In the genomic region with DNA sequence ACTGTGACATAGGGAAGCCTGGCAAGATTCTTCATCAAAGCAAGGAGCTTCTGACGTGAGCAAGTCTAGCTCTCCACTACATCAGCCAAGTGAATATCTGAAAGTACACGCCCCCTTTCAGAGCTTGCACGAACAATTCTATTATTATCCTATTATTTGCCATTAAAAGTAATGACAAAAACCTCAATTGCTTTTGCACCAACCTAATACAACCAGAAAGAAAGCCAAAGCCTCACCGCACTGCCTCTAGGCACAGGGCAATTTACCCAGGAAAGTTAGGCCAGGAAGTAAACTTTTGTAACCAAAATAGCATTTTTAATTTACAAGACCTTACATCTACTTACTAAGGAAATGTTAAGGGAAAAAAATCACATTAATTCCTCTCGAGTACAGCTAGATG, we compare ENCODE assay signal across 27 cellular contexts. TPM values are rescaled to one million over a fixed set of nuclear protein-coding genes. Genes with fewer than 3 reads are reported as not detected.
A peak's percentile ranks its signal among the peaks of the same experiment; 100 is the strongest.
DNase-seq lines count a peak whose midpoint lies in the region; TF ChIP-seq lines count a peak whose summit lies in the region.
"Had no signal": no experiment of that assay in that cellular context is flagged by ENCODE, and none has a peak within 500 bp of the region (broad histone marks: within the 10 kb centered on the region; RNA-seq: fewer than 3 reads in every experiment).

No MANE protein-coding gene starts in this region.

- H3T11ph ChIP-seq in H9 (ENCODE audit: low read length) = no peak overlapping the region

- H3K4me1 Mint-ChIP-seq in H9 = peaks cover 21 to 27% of the 10 kb centered on the region in 2 experiments
- peaks cover 20% of the 10 kb centered on the region for H3K4me1 Mint-ChIP-seq in activated naive CD4-positive, alpha-beta T cell treated with anti-CD3 and anti-CD28 coated beads, Interleukin-2, amount 10 ng/mL, durations not matched to agents 7 days and 5 days
- H3K4me1 Mint-ChIP-seq: memory B cell had no signal

- TF ChIP-seq POLR2A in esophagus squamous epithelium (IDR thresholded peaks at IDR 0.05) = no peak
- no peak for TF ChIP-seq POLR2A in prostate gland (IDR thresholded peaks at IDR 0.05)

- no peak overlapping the region for H3K14ac ChIP-seq in H9 (ENCODE audit: insufficient read depth, low read length)

- H3K4me3 ChIP-seq in A673 (ENCODE audit: low read depth, low read length, poor library complexity, severe bottlenecking) (no peak overlapping the region), esophagus squamous epithelium (no peak overlapping the region), rectal smooth muscle tissue (ENCODE audit: low read length) (no peak overlapping the region), prostate gland (no peak overlapping the region)

- no peaks in the 10 kb centered on the region for H3K27me3 Mint-ChIP-seq in H9 (ENCODE audit: low read depth)
- H3K27me3 Mint-ChIP-seq in activated naive CD4-positive, alpha-beta T cell treated with anti-CD3 and anti-CD28 coated beads, Interleukin-2, amount 10 ng/mL, durations not matched to agents 7 days and 5 days = no peaks in the 10 kb centered on the region
- H3K27me3 Mint-ChIP-seq: activated CD4-positive, alpha-beta T cell treated with anti-CD3 and anti-CD28 coated beads, Interleukin-2, amount 10 ng/mL, durations not matched to agents 24 days and 14 days; naive thymus-derived CD4-positive, alpha-beta T cell; stimulated activated naive CD8-positive, alpha-beta T cell treated with anti-CD3 and anti-CD28 coated beads, Interleukin-15, Interleukin-2, amounts not matched to agents 100 ng/mL and 50 ng/mL, for 24 hours; T-helper 17 cell; type B pancreatic cell had no signal

- no peak overlapping the region for H2AK5ac ChIP-seq in H9 (ENCODE audit: insufficient read length, low read length)

- no peak overlapping the region for H3K18ac ChIP-seq in H9 (ENCODE audit: insufficient read length, low read depth, low read length)

- H3K23me2 ChIP-seq in H9 (ENCODE audit: insufficient read length, low read depth, low read length, poor library complexity, severe bottlenecking) = no peaks in the 10 kb centered on the region

- H3K27me3 ChIP-seq in A673 (replicated peaks; ENCODE audit: insufficient read depth, low read depth, low read length, poor library complexity) (no peaks in the 10 kb centered on the region), H9 (ENCODE audit: insufficient read depth, low read length) (no peaks in the 10 kb centered on the region), esophagus squamous epithelium (no peaks in the 10 kb centered on the region), rectal smooth muscle tissue (ENCODE audit: control insufficient read depth, insufficient read depth, low read length) (no peaks in the 10 kb centered on the region), prostate gland (replicated peaks; ENCODE audit: insufficient read depth) (no peaks in the 10 kb centered on the region)

- TF ChIP-seq CTCF in A673 (conservative IDR thresholded peaks at IDR 0.05; ENCODE audit: low read depth, low read length) (no peak), H9 (conservative IDR thresholded peaks at IDR 0.05) (no peak), esophagus squamous epithelium (IDR thresholded peaks at IDR 0.05) (no peak), prostate gland (IDR thresholded peaks at IDR 0.05) (no peak)

- H3K36me3 ChIP-seq in A673 (ENCODE audit: insufficient read depth, low read length, poor library complexity, severe bottlenecking) (no peaks in the 10 kb centered on the region), esophagus squamous epithelium (no peaks in the 10 kb centered on the region), rectal smooth muscle tissue (ENCODE audit: control insufficient read depth, insufficient read depth, low read length) (no peaks in the 10 kb centered on the region), prostate gland (no peaks in the 10 kb centered on the region)

- H4K5ac ChIP-seq in H9 (ENCODE audit: insufficient read length, low read depth, low read length) = no peak overlapping the region

- no peak overlapping the region for H3K4me3 Mint-ChIP-seq in H9
- H3K4me3 Mint-ChIP-seq in activated naive CD4-positive, alpha-beta T cell treated with anti-CD3 and anti-CD28 coated beads, Interleukin-2, amount 10 ng/mL, durations not matched to agents 7 days and 5 days = no peak overlapping the region
- H3K4me3 Mint-ChIP-seq: activated CD4-positive, alpha-beta T cell treated with anti-CD3 and anti-CD28 coated beads, Interleukin-2, amount 10 ng/mL, durations not matched to agents 24 days and 14 days; memory B cell; naive thymus-derived CD4-positive, alpha-beta T cell; stimulated activated naive CD8-positive, alpha-beta T cell treated with anti-CD3 and anti-CD28 coated beads, Interleukin-15, Interleukin-2, amounts not matched to agents 100 ng/mL and 50 ng/mL, for 24 hours; T-helper 17 cell; type B pancreatic cell had no signal

- H3K9me3 Mint-ChIP-seq in H9 = no peaks in the 10 kb centered on the region
- no peaks in the 10 kb centered on the region for H3K9me3 Mint-ChIP-seq in activated naive CD4-positive, alpha-beta T cell treated with anti-CD3 and anti-CD28 coated beads, Interleukin-2, amount 10 ng/mL, durations not matched to agents 7 days and 5 days
- H3K9me3 Mint-ChIP-seq: memory B cell; stimulated activated naive CD8-positive, alpha-beta T cell treated with anti-CD3 and anti-CD28 coated beads, Interleukin-15, Interleukin-2, amounts not matched to agents 100 ng/mL and 50 ng/mL, for 24 hours; type B pancreatic cell had no signal

- H2BK12ac ChIP-seq in H9 (ENCODE audit: insufficient read length, low read depth, low read length) = no peak overlapping the region

- DNase-seq in A673 (ENCODE audit: low spot score) (no peak), H9 (peak; percentile 4), esophagus squamous epithelium (lab: John Stamatoyannopoulos, UW) (no peak), HuH-7.5 (ENCODE audit: low spot score) (no peak), prostate gland (ENCODE audit: low spot score) (no peak)
- DNase-seq in activated naive CD4-positive, alpha-beta T cell treated with anti-CD3 and anti-CD28 coated beads, Interleukin-2, amount 10 ng/mL, durations not matched to agents 7 days and 5 days = no peak
- DNase-seq: activated CD4-positive, alpha-beta T cell treated with anti-CD3 and anti-CD28 coated beads, Interleukin-2, amount 10 ng/mL, durations not matched to agents 24 days and 14 days; activated naive CD4-positive, alpha-beta T cell; activated T-cell treated with anti-CD3 and anti-CD28 coated beads, Interleukin-2, amount 50 U/mL, for 48 hours; C1 segment of cervical spinal cord; Calu3; dermis blood vessel endothelial cell; DND-41; HCEC 1CT; naive thymus-derived CD4-positive, alpha-beta T cell; NCI-H1105; NCI-H774; SK-N-SH; stimulated activated CD4-positive, alpha-beta T cell treated with anti-CD3 and anti-CD28 coated beads, Interleukin-15, amount 100 ng/mL, for 24 hours; T-helper 17 cell had no signal

- no peak overlapping the region for H3K23ac ChIP-seq in H9 (ENCODE audit: insufficient read length, low read depth, low read length)

- POLR2A ChIA-PET in A673 (lab: Charles Lee; ENCODE audit: low non-redundant PET) = no interaction called here

- peaks cover 9% of the 10 kb centered on the region; the same call in 1 of the 2 replicates for H3K79me2 ChIP-seq in H9 (ENCODE audit: insufficient read depth, low read length)
- H3K79me2 ChIP-seq: parathyroid adenoma had no signal

- H2AFZ ChIP-seq in H9 (ENCODE audit: low read length) = no peak overlapping the region
- H2AFZ ChIP-seq: parathyroid adenoma had no signal

- no peak overlapping the region for H2BK15ac ChIP-seq in H9 (ENCODE audit: low read depth, low read length)

- CTCF ChIA-PET in A673 (lab: Charles Lee) = interaction anchor here (0.7 kb wide), 1 partner anchor 72 kb away, joined by 7 read pairs; no protein-coding TSS in a partner anchor
- CTCF ChIA-PET in activated naive CD4-positive, alpha-beta T cell treated with anti-CD3 and anti-CD28 coated beads, Interleukin-2, amount 10 ng/mL, durations not matched to agents 7 days and 5 days (lab: Charles Lee) = no interaction called here

- H3K4me2 ChIP-seq in H9 (ENCODE audit: insufficient read depth, insufficient read length, low read length) = no peak overlapping the region
- H3K4me2 ChIP-seq: SK-N-SH had no signal

- H2BK20ac ChIP-seq in H9 (ENCODE audit: low read depth, low read length, poor library complexity, severe bottlenecking) = no peak overlapping the region

- H4K91ac ChIP-seq in H9 (ENCODE audit: insufficient read length, low read depth, low read length) = no peak overlapping the region

- H3K9ac ChIP-seq in H9 (ENCODE audit: extremely low read depth, insufficient read length, low read length) = no peak overlapping the region
- H3K9ac ChIP-seq in rectal smooth muscle tissue (ENCODE audit: low read length) = no peak overlapping the region
- H3K9ac ChIP-seq: parathyroid adenoma, SK-N-SH had no signal

- no peak overlapping the region for H4K8ac ChIP-seq in H9 (replicated peaks; ENCODE audit: insufficient read length, low read depth, low read length)

- no TSS peak for BruUV-seq in A673 (replicated peaks; lab: Mats Ljungman, UMichigan)

- H3K79me1 ChIP-seq in H9 (ENCODE audit: insufficient read depth, low read depth, low read length, poor library complexity, severe bottlenecking) = peaks cover 6% of the 10 kb centered on the region

- H3K4ac ChIP-seq in H9 (ENCODE audit: low read depth, low read length) = no peak overlapping the region

- H3K36me3 Mint-ChIP-seq in H9 (ENCODE audit: insufficient read depth in 1 of 3, low read depth in 3 of 3) = peaks cover 0 to 4% (median 0%) of the 10 kb centered on the region in 3 experiments; a peak in 3 of 7 replicates
- H3K36me3 Mint-ChIP-seq in activated naive CD4-positive, alpha-beta T cell treated with anti-CD3 and anti-CD28 coated beads, Interleukin-2, amount 10 ng/mL, durations not matched to agents 7 days and 5 days = no peaks in the 10 kb centered on the region
- H3K36me3 Mint-ChIP-seq: memory B cell had no signal

- no peaks in the 10 kb centered on the region for H3K9me3 ChIP-seq in A673 (ENCODE audit: low read depth, low read length, poor library complexity, severe bottlenecking)
- no peaks in the 10 kb centered on the region for H3K9me3 ChIP-seq in H9 (ENCODE audit: control insufficient read depth, low read depth, low read length)
- H3K9me3 ChIP-seq in esophagus squamous epithelium = no peaks in the 10 kb centered on the region
- no peaks in the 10 kb centered on the region for H3K9me3 ChIP-seq in prostate gland
- H3K9me3 ChIP-seq: SK-N-SH had no signal

- WGBS in H9 (ENCODE audit: extremely low coverage, insufficient read length, low lambda C conversion rate) = no CpG with 5 or more reads among the region's 5 CpGs
- WGBS in esophagus squamous epithelium, 2 donors = 44 to 46% methylated on average over 5 of the region's 5 CpGs
- WGBS in prostate gland = 41% methylated on average over 5 of the region's 5 CpGs

- intact Hi-C loops in A673 (cut with micrococcal nuclease; ENCODE audit: unreplicated experiment) (no loop called here), esophagus squamous epithelium (cut with DNase I) (no loop called here), prostate gland (cut with DNase I) (no loop called here)

- H4K20me1 ChIP-seq in H9 (ENCODE audit: control insufficient read depth, insufficient read depth, insufficient read length) = peaks cover 3% of the 10 kb centered on the region

- H2BK120ac ChIP-seq in H9 (ENCODE audit: low read depth, low read length, poor library complexity, severe bottlenecking) = no peak overlapping the region

- H2BK5ac ChIP-seq in H9 (ENCODE audit: insufficient read length, low read length) = no peak overlapping the region

- peak overlapping the region; percentile 32 for H3K27ac ChIP-seq in A673 (ENCODE audit: low read depth, low read length, poor library complexity, severe bottlenecking)
- no peak overlapping the region for H3K27ac ChIP-seq in H9 (ENCODE audit: insufficient read length, low read depth, low read length)
- H3K27ac ChIP-seq in esophagus squamous epithelium = peak overlapping the region in 3 of 4 donors; percentile 58 to 60 (median 58)
- peak overlapping the region; percentile 66 for H3K27ac ChIP-seq in rectal smooth muscle tissue (ENCODE audit: low read depth, low read length)
- H3K27ac ChIP-seq in prostate gland = no peak overlapping the region
- H3K27ac ChIP-seq: HL-60, parathyroid adenoma, RWPE1 had no signal

- H3K27ac Mint-ChIP-seq in H9 = peak overlapping the region in 1 of 3 experiments; percentile 61; a peak in 1 of 7 replicates
- no peak overlapping the region for H3K27ac Mint-ChIP-seq in activated naive CD4-positive, alpha-beta T cell treated with anti-CD3 and anti-CD28 coated beads, Interleukin-2, amount 10 ng/mL, durations not matched to agents 7 days and 5 days
- H3K27ac Mint-ChIP-seq: activated CD4-positive, alpha-beta T cell treated with anti-CD3 and anti-CD28 coated beads, Interleukin-2, amount 10 ng/mL, durations not matched to agents 24 days and 14 days; memory B cell; naive thymus-derived CD4-positive, alpha-beta T cell; stimulated activated naive CD8-positive, alpha-beta T cell treated with anti-CD3 and anti-CD28 coated beads, Interleukin-15, Interleukin-2, amounts not matched to agents 100 ng/mL and 50 ng/mL, for 24 hours; T-helper 17 cell; type B pancreatic cell had no signal

- no peak overlapping the region for H3K56ac ChIP-seq in H9 (ENCODE audit: insufficient read length, low read depth, low read length)

- H3K4me1 ChIP-seq in A673 (ENCODE audit: insufficient read depth, low read length, poor library complexity, severe bottlenecking) (peaks cover 59% of the 10 kb centered on the region), H9 (ENCODE audit: insufficient read depth, low read length) (peaks cover 3% of the 10 kb centered on the region; the same call in 1 of the 2 replicates), esophagus squamous epithelium (peaks cover 0 to 72% (median 32%) of the 10 kb centered on the region in 3 donors), rectal smooth muscle tissue (ENCODE audit: control insufficient read depth, insufficient read depth, low read length) (peaks cover 40% of the 10 kb centered on the region), prostate gland (replicated peaks) (peaks cover 8% of the 10 kb centered on the region)

RNA-seq across cellular contexts. Expression of a gene that starts 41.2 kb away (rescaled TPM):
- total RNA-seq in A673 (2021) (13.1 and 14.2 TPM in 2 replicates), H9 (2021) (16.8 and 20.0 TPM in 2 replicates), esophagus squamous epithelium (10 to 100 TPM in 2 of 4 donors, 1 to 10 TPM in 2; 7.7 to 18.9 (median 10.7) TPM), prostate gland (10 to 100 TPM; 22.0 to 27.4 TPM)

Comparison
In these comparisons a context has a peak if more than half of its experiments do, and no peak if none do; other contexts are left out.
1. H3K27ac ChIP-seq: peak in A673 (single experiment), esophagus squamous epithelium (3 of 4) and rectal smooth muscle tissue (single experiment); none in H9 (single experiment) and prostate gland (0 of 2).